ENCODE assay signal across 12 cellular contexts in the genomic region with DNA sequence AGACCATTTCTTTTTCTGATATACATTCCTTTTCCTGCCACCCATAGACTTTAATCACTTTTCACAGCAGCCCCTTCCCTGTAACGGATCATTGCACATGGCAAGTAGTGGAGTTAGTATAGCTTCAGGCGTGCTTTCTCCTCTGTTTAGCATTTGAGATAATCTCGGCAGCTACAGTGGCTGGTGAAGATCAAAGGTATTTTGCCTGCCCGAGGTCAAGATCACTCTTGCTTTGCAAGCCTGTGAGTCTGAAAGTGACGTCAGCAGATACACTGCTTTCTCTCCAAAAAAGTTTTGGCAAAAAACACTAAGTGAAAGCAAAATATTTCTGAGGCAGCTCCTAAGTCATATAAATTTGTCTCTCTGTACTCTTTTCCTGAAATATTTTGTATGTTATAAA.
DNase-seq lines count a peak whose midpoint lies in the region; ATAC-seq and TF ChIP-seq lines count a peak whose summit lies in the region.
"Had no signal": no experiment of that assay in that cellular context is flagged by ENCODE, and none has a peak within 500 bp of the region (broad histone marks: within the 10 kb centered on the region; RNA-seq: fewer than 3 reads in every experiment).

No MANE protein-coding gene starts in this region.

- H3K9me3 ChIP-seq in BE2C (no peaks in the 10 kb centered on the region), heart left ventricle (no peaks in the 10 kb centered on the region), neuron (ENCODE audit: low read length) (no peaks in the 10 kb centered on the region)
- H3K9me3 ChIP-seq: MG63 had no signal

- no peak for TF ChIP-seq POLR2A in heart left ventricle (IDR thresholded peaks at IDR 0.05)

- WGBS in heart left ventricle, 4 donors: 15 to 21% (median 17%) methylated on average over 5 of the region's 5 CpGs

- ATAC-seq in heart left ventricle (peak in 3 of 4 donors; percentile 56 to 68 (median 65)), HG02852 (IDR thresholded peaks at IDR 0.05; ENCODE audit: unreplicated experiment) (no peak), GM18867 (IDR thresholded peaks at IDR 0.05; ENCODE audit: unreplicated experiment) (no peak)

- no peak for TF ChIP-seq CTCF in BE2C (IDR thresholded peaks at IDR 0.05; ENCODE audit: low read depth, low read length)
- TF ChIP-seq CTCF in heart left ventricle (IDR thresholded peaks at IDR 0.05): no peak

- H3K4me3 ChIP-seq in BE2C (ENCODE audit: low read depth, low read length) (no peak overlapping the region), heart left ventricle (peak overlapping the region in 6 of 12 donors; percentile 7 to 29 (median 18)), neuron (ENCODE audit: low read length) (no peak overlapping the region)
- H3K4me3 ChIP-seq: MG63 had no signal

- H3K4me1 ChIP-seq in BE2C: peaks cover 25% of the 10 kb centered on the region
- peaks cover 0 to 16% (median 5%) of the 10 kb centered on the region in 12 donors for H3K4me1 ChIP-seq in heart left ventricle
- peaks cover 11% of the 10 kb centered on the region for H3K4me1 ChIP-seq in neuron (ENCODE audit: insufficient read depth, low read length)

- H3K36me3 ChIP-seq in BE2C (no peaks in the 10 kb centered on the region), heart left ventricle (no peaks in the 10 kb centered on the region), neuron (ENCODE audit: insufficient read depth, low read length) (no peaks in the 10 kb centered on the region)
- H3K36me3 ChIP-seq: MG63 had no signal

- H3K27me3 ChIP-seq in BE2C (no peaks in the 10 kb centered on the region), heart left ventricle (no peaks in the 10 kb centered on the region), neuron (ENCODE audit: insufficient read depth, low read length) (no peaks in the 10 kb centered on the region)
- H3K27me3 ChIP-seq: MG63 had no signal

- DNase-seq in BE2C: peak; percentile 79
- peak; percentile 77 for DNase-seq in amniotic epithelial cell (ENCODE audit: low read depth)
- no peak for DNase-seq in heart left ventricle
- no peak for DNase-seq in DMS 273 treated with DMSO at 0.1 percent for 48 hours (lab: John Stamatoyannopoulos, UW)
- DNase-seq in H4 (ENCODE audit: low spot score): no peak
- DNase-seq: activated CD4-positive, alpha-beta memory T cell treated with anti-CD3 and anti-CD28 coated beads, Interleukin-2, amount 10 ng/mL, durations not matched to agents 7 days and 5 days; activated naive CD4-positive, alpha-beta T cell; MG63; OCI-M1 had no signal

- intact Hi-C loops in heart left ventricle (cut with DNase I): no loop called here

- H3K27ac ChIP-seq in heart left ventricle: no peak overlapping the region

- peak overlapping the region; percentile 39 for H2AFZ ChIP-seq in neuron (ENCODE audit: low read depth, low read length)

Comparison
In these comparisons a context has a peak if more than half of its experiments do, and no peak if none do; other contexts are left out.
1. DNase-seq: peak in BE2C (single experiment) and amniotic epithelial cell (single experiment); none in heart left ventricle (0 of 5), DMS 273 treated with DMSO at 0.1 percent for 48 hours (single experiment) and H4 (single experiment).
2. ATAC-seq: peak in heart left ventricle (3 of 4); none in HG02852 (single experiment) and GM18867 (single experiment).